Comparison of ENCODE assay signal across 9 cellular contexts in the genomic region with DNA sequence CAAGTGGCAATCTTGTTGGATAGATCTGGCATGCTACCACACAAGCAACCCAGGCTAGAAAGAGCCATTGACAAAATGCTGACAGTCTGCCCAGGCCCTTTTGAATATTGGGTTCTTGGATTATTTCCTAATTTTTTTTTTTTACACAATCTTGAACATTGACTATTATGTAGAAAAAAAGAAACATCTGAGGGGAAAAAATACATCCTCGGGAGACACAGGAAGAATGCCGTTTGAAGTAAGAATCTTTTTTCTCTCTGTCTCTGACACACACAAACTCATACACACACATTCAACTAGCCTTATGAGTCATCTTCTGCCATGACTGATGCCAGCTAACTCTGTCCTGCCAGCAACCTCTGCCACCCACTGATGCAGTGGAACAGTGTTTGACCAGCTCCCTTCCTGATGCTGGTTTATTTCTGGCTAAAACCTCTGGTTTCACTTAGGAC. TPM values are rescaled to one million over a fixed set of nuclear protein-coding genes. Genes with fewer than 3 reads are reported as not detected.
DNase-seq lines count a peak whose midpoint lies in the region; ATAC-seq and TF ChIP-seq lines count a peak whose summit lies in the region.
"Had no signal": no experiment of that assay in that cellular context is flagged by ENCODE, and none has a peak within 500 bp of the region (broad histone marks: within the 10 kb centered on the region; RNA-seq: fewer than 3 reads in every experiment).

No MANE protein-coding gene starts in this region.

- no peaks in the 10 kb centered on the region for H3F3A ChIP-seq in neural progenitor cell (ENCODE audit: low read depth)

- H3K27me3 Mint-ChIP-seq in neural progenitor cell (ENCODE audit: insufficient read depth, low read depth): peaks cover 4% of the 10 kb centered on the region

- DNase-seq in stimulated activated CD4-positive, alpha-beta T cell treated with anti-CD3 and anti-CD28 coated beads, Interleukin-15, amount 100 ng/mL, for 24 hours: peak; percentile 30
- no peak for DNase-seq in stimulated activated CD4-positive, alpha-beta T cell treated with anti-CD3 and anti-CD28 coated beads, Interleukin-4, amount 100 ng/mL, for 4 hours
- DNase-seq in dermis microvascular lymphatic vessel endothelial cell (ENCODE audit: low read depth in 2 of 2): peak; percentile 22 to 76
- peak; percentile 84 for DNase-seq in medulla oblongata (ENCODE audit: extremely low spot score)
- DNase-seq in neural progenitor cell (ENCODE audit: low spot score): no peak
- DNase-seq: COR-L47 had no signal

- H3K9ac ChIP-seq in neural progenitor cell: no peak overlapping the region

- no peaks in the 10 kb centered on the region for H4K20me1 ChIP-seq in neural progenitor cell (ENCODE audit: low read depth)

- H3K79me2 ChIP-seq in neural progenitor cell (ENCODE audit: low read depth): no peaks in the 10 kb centered on the region

- H3K4me3 Mint-ChIP-seq in neural progenitor cell: no peak overlapping the region

- ATAC-seq in GM18498 (IDR thresholded peaks at IDR 0.05; ENCODE audit: unreplicated experiment): no peak
- no peak for ATAC-seq in GM18517 (IDR thresholded peaks at IDR 0.05; ENCODE audit: unreplicated experiment)
- no peak for ATAC-seq in GM21447 (IDR thresholded peaks at IDR 0.05; ENCODE audit: unreplicated experiment)

- no peak overlapping the region for H3K27ac Mint-ChIP-seq in neural progenitor cell

- no peak overlapping the region for H2AFZ ChIP-seq in neural progenitor cell (replicated peaks)

- no peaks in the 10 kb centered on the region for H3K36me3 Mint-ChIP-seq in neural progenitor cell

- H3K9me3 ChIP-seq in neural progenitor cell (ENCODE audit: low read depth): no peaks in the 10 kb centered on the region

- TF ChIP-seq CTCF in neural progenitor cell (IDR thresholded peaks at IDR 0.05): no peak

- no peak overlapping the region for H3K27ac ChIP-seq in neural progenitor cell

- H3K4me1 Mint-ChIP-seq in neural progenitor cell: peaks cover 10% of the 10 kb centered on the region

- H3K4me2 ChIP-seq in neural progenitor cell: no peak overlapping the region

- peaks cover 9% of the 10 kb centered on the region for H3K4me1 ChIP-seq in neural progenitor cell

- H3K27me3 ChIP-seq in neural progenitor cell: no peaks in the 10 kb centered on the region

- no peaks in the 10 kb centered on the region for H3K9me3 Mint-ChIP-seq in neural progenitor cell

- no peaks in the 10 kb centered on the region for H3K36me3 ChIP-seq in neural progenitor cell

- no peak overlapping the region for H3K4me3 ChIP-seq in neural progenitor cell

RNA-seq across cellular contexts. Expression of gene SORBS1, which starts 47.2 kb away (rescaled TPM):
- total RNA-seq in dermis microvascular lymphatic vessel endothelial cell: 0.77 and 2.4 TPM in 2 replicates
- 10.1 and 16.1 TPM in 2 replicates for total RNA-seq in neural progenitor cell (ENCODE audit: low replicate concordance)

Comparison
In these comparisons a context has a peak if more than half of its experiments do, and no peak if none do; other contexts are left out.
1. DNase-seq: peak in stimulated activated CD4-positive, alpha-beta T cell treated with anti-CD3 and anti-CD28 coated beads, Interleukin-15, amount 100 ng/mL, for 24 hours (single experiment), dermis microvascular lymphatic vessel endothelial cell (2 of 2) and medulla oblongata (single experiment); none in stimulated activated CD4-positive, alpha-beta T cell treated with anti-CD3 and anti-CD28 coated beads, Interleukin-4, amount 100 ng/mL, for 4 hours (0 of 2) and neural progenitor cell (single experiment).